In genomic region chr11:3044004-3044403, GRCh38 we compare ENCODE assay signal across 14 cellular contexts. TPM values are rescaled to one million over a fixed set of nuclear protein-coding genes. Genes with fewer than 3 reads are reported as not detected.
DNase-seq lines count a peak whose midpoint lies in the region; ATAC-seq and TF ChIP-seq lines count a peak whose summit lies in the region.
"Had no signal": no experiment of that assay in that cellular context is flagged by ENCODE, and none has a peak within 500 bp of the region (broad histone marks: within the 10 kb centered on the region; RNA-seq: fewer than 3 reads in every experiment).

No MANE protein-coding gene starts in this region.

- no peaks in the 10 kb centered on the region for H3K9me3 ChIP-seq in right atrium auricular region
- H3K9me3 ChIP-seq in uterus = no peaks in the 10 kb centered on the region
- H3K9me3 ChIP-seq: neutrophil had no signal

- no peaks in the 10 kb centered on the region for H3K27me3 Mint-ChIP-seq in activated T-helper 2 cell treated with anti-CD3 and anti-CD28 coated beads, Interferon-gamma antibody, Interleukin-2, Interleukin-4, amounts not matched to agents 10 μg/mL and 5 μg/mL and 100 μg/mL, durations not matched to agents 14 hours and 24 hours and 36 hours (ENCODE audit: low read depth)
- H3K27me3 Mint-ChIP-seq: CD4-positive, CD25-positive, alpha-beta regulatory T cell had no signal

- no peak for TF ChIP-seq POLR2A in uterus (IDR thresholded peaks at IDR 0.05)

- H3K36me3 Mint-ChIP-seq in activated T-helper 2 cell treated with anti-CD3 and anti-CD28 coated beads, Interferon-gamma antibody, Interleukin-2, Interleukin-4, amounts not matched to agents 10 μg/mL and 5 μg/mL and 100 μg/mL, durations not matched to agents 14 hours and 24 hours and 36 hours (ENCODE audit: low read depth) = peaks cover 39% of the 10 kb centered on the region

- H3K4me1 ChIP-seq in right atrium auricular region (peaks cover 0 to 30% of the 10 kb centered on the region in 2 donors), uterus (peaks cover 0 to 5% of the 10 kb centered on the region in 2 donors)

- H3K27me3 ChIP-seq in right atrium auricular region (no peaks in the 10 kb centered on the region), uterus (no peaks in the 10 kb centered on the region)
- H3K27me3 ChIP-seq: neutrophil had no signal

- DNase-seq in ELR (ENCODE audit: low read depth) (peak; percentile 20), right atrium auricular region (ENCODE audit: low spot score) (no peak), left colon (no peak), uterus (no peak), inferior parietal cortex (ENCODE audit: extremely low spot score) (no peak)
- no peak for DNase-seq in activated T-helper 2 cell treated with anti-CD3 and anti-CD28 coated beads, Interferon-gamma antibody, Interleukin-2, Interleukin-4, amounts not matched to agents 10 μg/mL and 5 μg/mL and 100 μg/mL, durations not matched to agents 14 hours and 24 hours and 36 hours (ENCODE audit: low spot score)
- DNase-seq in stimulated activated CD4-positive, alpha-beta T cell treated with anti-CD3 and anti-CD28 coated beads, Interleukin-2, amount 100 ng/mL, for 48 hours = no peak
- DNase-seq: activated CD4-positive, alpha-beta T cell treated with anti-CD3 and anti-CD28 coated beads for 4 hours; CD4-positive, CD25-positive, alpha-beta regulatory T cell; HCEC 1CT; MV-4-11; NCI-H2171 had no signal

- H3K9me3 Mint-ChIP-seq in activated T-helper 2 cell treated with anti-CD3 and anti-CD28 coated beads, Interferon-gamma antibody, Interleukin-2, Interleukin-4, amounts not matched to agents 10 μg/mL and 5 μg/mL and 100 μg/mL, durations not matched to agents 14 hours and 24 hours and 36 hours = no peaks in the 10 kb centered on the region
- H3K9me3 Mint-ChIP-seq: CD4-positive, CD25-positive, alpha-beta regulatory T cell had no signal

- H3K36me3 ChIP-seq in right atrium auricular region = peaks cover 21% of the 10 kb centered on the region
- H3K36me3 ChIP-seq in uterus = no peaks in the 10 kb centered on the region

- no peak overlapping the region for H3K4me3 ChIP-seq in right atrium auricular region
- H3K4me3 ChIP-seq in skin epidermis = no peak overlapping the region
- no peak overlapping the region for H3K4me3 ChIP-seq in uterus

- ATAC-seq in left colon = no peak

- no peak for TF ChIP-seq CTCF in right atrium auricular region (IDR thresholded peaks at IDR 0.05)
- no peak for TF ChIP-seq CTCF in uterus (IDR thresholded peaks at IDR 0.05)

- peak overlapping the region; percentile 17 for H3K27ac Mint-ChIP-seq in activated T-helper 2 cell treated with anti-CD3 and anti-CD28 coated beads, Interferon-gamma antibody, Interleukin-2, Interleukin-4, amounts not matched to agents 10 μg/mL and 5 μg/mL and 100 μg/mL, durations not matched to agents 14 hours and 24 hours and 36 hours

- intact Hi-C loops in activated T-helper 2 cell treated with anti-CD3 and anti-CD28 coated beads, Interferon-gamma antibody, Interleukin-2, Interleukin-4, amounts not matched to agents 10 μg/mL and 5 μg/mL and 100 μg/mL, durations not matched to agents 14 hours and 24 hours and 36 hours (cut with micrococcal nuclease) = no loop called here
- intact Hi-C loops in left colon (cut with DNase I, micrococcal nuclease) (no loop called here), uterus (cut with DNase I; ENCODE audit: low total_unique reads) (no loop called here)

- H3K27ac ChIP-seq in right atrium auricular region = peak overlapping the region; percentile 9 to 64
- H3K27ac ChIP-seq in skin epidermis = peak overlapping the region in 11 of 21 experiments; percentile 4 to 75 (median 51)
- no peak overlapping the region for H3K27ac ChIP-seq in uterus
- H3K27ac ChIP-seq: neutrophil had no signal

- H3K4me3 Mint-ChIP-seq in activated T-helper 2 cell treated with anti-CD3 and anti-CD28 coated beads, Interferon-gamma antibody, Interleukin-2, Interleukin-4, amounts not matched to agents 10 μg/mL and 5 μg/mL and 100 μg/mL, durations not matched to agents 14 hours and 24 hours and 36 hours (ENCODE audit: low read depth) = no peak overlapping the region
- H3K4me3 Mint-ChIP-seq: CD4-positive, CD25-positive, alpha-beta regulatory T cell had no signal

- peaks cover 2% of the 10 kb centered on the region for H3K4me1 Mint-ChIP-seq in activated T-helper 2 cell treated with anti-CD3 and anti-CD28 coated beads, Interferon-gamma antibody, Interleukin-2, Interleukin-4, amounts not matched to agents 10 μg/mL and 5 μg/mL and 100 μg/mL, durations not matched to agents 14 hours and 24 hours and 36 hours (ENCODE audit: low read depth)

RNA-seq across cellular contexts. Expression of gene CARS1, which starts 13.2 kb away (rescaled TPM):
- total RNA-seq in activated T-helper 2 cell treated with anti-CD3 and anti-CD28 coated beads, Interferon-gamma antibody, Interleukin-2, Interleukin-4, amounts not matched to agents 10 μg/mL and 5 μg/mL and 100 μg/mL, durations not matched to agents 14 hours and 24 hours and 36 hours = 46.4 and 51.8 TPM in 2 replicates
- total RNA-seq in right atrium auricular region = 10 to 100 TPM; 12.2 to 15.3 TPM
- 10 to 100 TPM; 43.2 to 56.2 TPM for total RNA-seq in left colon
- total RNA-seq in uterus = 10 to 100 TPM; 13.2 to 39.5 (median 27.4) TPM

RNA-seq across cellular contexts. Expression of gene NAP1L4, which starts 51.9 kb away (rescaled TPM):
- total RNA-seq in activated T-helper 2 cell treated with anti-CD3 and anti-CD28 coated beads, Interferon-gamma antibody, Interleukin-2, Interleukin-4, amounts not matched to agents 10 μg/mL and 5 μg/mL and 100 μg/mL, durations not matched to agents 14 hours and 24 hours and 36 hours = 267 and 286 TPM in 2 replicates
- 100 to 1,000 TPM in 1 of 2 donors, 10 to 100 TPM in 1; 79.2 to 128 TPM for total RNA-seq in right atrium auricular region
- total RNA-seq in left colon = 100 to 1,000 TPM in 1 of 2 donors, 10 to 100 TPM in 1; 88.8 to 103 TPM
- total RNA-seq in uterus = 100 to 1,000 TPM in 3 of 4 donors, 10 to 100 TPM in 1; 96.1 to 183 (median 129) TPM

Comparison
In these comparisons a context has a peak if more than half of its experiments do, and no peak if none do; other contexts are left out.
1. H3K27ac ChIP-seq: peak in right atrium auricular region (2 of 2) and skin epidermis (11 of 21); none in uterus (0 of 2).